In the genomic region with DNA sequence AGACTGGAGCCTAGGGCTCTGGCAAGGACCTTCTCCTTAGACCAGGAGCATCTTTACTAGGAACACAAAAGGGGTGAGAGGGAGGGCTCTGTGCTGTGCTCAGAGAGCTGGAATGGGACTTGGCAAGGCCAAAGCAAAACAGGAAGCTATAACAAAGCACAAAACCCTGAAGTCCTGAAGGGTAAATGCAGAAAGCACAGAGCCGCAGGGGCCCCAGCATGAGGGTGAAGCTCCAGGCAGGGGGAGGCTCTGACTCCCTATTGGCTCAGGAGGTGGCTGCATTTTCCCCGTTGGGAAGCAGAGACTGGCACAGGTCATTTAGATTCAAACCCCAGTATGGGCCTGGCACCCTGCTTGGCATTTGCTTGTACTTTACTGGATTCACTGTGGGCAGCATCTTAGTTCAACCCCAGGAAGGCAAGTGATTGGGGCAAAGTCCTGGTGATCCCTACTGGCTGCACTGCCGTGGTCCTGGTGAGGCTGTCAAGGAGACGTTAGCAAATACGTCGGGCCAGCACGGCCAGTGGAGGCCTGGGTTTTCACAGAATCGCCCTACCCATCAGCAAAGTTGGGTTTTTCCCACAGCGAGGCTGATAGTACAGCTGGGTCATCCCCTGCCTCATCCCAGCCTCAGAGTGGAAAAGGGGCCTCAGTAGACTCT, we compare ENCODE assay signal across 1 cellular context.
TF ChIP-seq lines count a peak whose summit lies in the region.

No MANE protein-coding gene starts in this region.

TF ChIP-seq in WTC11, 78 proteins besides CTCF, POLR2A, EP300 and RAD21 (continued from another document):
- TF ChIP-seq, protein P1, sequence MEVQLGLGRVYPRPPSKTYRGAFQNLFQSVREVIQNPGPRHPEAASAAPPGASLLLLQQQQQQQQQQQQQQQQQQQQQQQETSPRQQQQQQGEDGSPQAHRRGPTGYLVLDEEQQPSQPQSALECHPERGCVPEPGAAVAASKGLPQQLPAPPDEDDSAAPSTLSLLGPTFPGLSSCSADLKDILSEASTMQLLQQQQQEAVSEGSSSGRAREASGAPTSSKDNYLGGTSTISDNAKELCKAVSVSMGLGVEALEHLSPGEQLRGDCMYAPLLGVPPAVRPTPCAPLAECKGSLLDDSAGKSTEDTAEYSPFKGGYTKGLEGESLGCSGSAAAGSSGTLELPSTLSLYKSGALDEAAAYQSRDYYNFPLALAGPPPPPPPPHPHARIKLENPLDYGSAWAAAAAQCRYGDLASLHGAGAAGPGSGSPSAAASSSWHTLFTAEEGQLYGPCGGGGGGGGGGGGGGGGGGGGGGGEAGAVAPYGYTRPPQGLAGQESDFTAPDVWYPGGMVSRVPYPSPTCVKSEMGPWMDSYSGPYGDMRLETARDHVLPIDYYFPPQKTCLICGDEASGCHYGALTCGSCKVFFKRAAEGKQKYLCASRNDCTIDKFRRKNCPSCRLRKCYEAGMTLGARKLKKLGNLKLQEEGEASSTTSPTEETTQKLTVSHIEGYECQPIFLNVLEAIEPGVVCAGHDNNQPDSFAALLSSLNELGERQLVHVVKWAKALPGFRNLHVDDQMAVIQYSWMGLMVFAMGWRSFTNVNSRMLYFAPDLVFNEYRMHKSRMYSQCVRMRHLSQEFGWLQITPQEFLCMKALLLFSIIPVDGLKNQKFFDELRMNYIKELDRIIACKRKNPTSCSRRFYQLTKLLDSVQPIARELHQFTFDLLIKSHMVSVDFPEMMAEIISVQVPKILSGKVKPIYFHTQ (CRISPR knock-in tag; IDR thresholded peaks at IDR 0.05) = no peak
TF ChIP-seq in WTC11: peak in this region for 1.
